Comparison of ENCODE assay signal across 12 cellular contexts in the genomic region with DNA sequence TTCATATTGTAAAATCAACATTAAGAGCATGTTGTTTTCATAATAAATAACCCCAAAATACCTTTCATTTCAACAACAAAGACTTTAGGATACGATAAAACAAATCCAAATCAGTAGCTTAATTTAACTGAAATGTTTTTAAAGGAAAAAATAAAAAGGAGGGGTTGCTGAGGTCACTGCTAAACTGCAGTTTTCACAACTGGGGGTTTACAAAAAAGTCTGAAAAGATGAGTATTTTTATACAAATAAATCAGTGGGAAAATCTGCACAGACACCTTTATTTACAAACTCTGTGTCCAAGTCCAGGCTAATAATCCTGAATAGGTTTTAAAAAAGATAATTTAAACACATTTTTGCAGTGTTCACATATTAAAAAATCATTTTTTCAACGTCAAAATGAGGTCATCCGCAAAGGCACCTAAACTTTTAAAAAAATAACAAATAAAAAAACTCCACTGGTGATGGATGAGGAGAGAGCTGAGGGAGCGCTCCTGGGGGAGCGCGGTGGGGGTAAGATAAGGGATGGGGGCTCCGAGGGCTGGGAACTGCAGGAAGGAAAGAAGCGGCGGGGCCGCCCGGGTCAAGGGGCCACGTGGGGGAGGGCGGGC. TPM values are rescaled to one million over a fixed set of nuclear protein-coding genes. Genes with fewer than 3 reads are reported as not detected.
A peak's percentile ranks its signal among the peaks of the same experiment; 100 is the strongest.
DNase-seq lines count a peak whose midpoint lies in the region; ATAC-seq and TF ChIP-seq lines count a peak whose summit lies in the region.
"Had no signal": no experiment of that assay in that cellular context is flagged by ENCODE, and none has a peak within 500 bp of the region (broad histone marks: within the 10 kb centered on the region; RNA-seq: fewer than 3 reads in every experiment).

No MANE protein-coding gene starts in this region.

- no peak overlapping the region for H4K8ac ChIP-seq in neuronal stem cell (ENCODE audit: low read depth, low read length)

- TF ChIP-seq EP300 in gastroesophageal sphincter (IDR thresholded peaks at IDR 0.05) = no peak

- H3K27ac ChIP-seq in CD4-positive, alpha-beta memory T cell (ENCODE audit: low read depth, low read length) = no peak overlapping the region
- no peak overlapping the region for H3K27ac ChIP-seq in neuronal stem cell (replicated peaks; ENCODE audit: low read length)
- H3K27ac ChIP-seq in gastroesophageal sphincter = peak overlapping the region in 1 of 4 donors; percentile 2
- H3K27ac ChIP-seq: thyroid gland had no signal

- no peak overlapping the region for H3K4me3 ChIP-seq in CD4-positive, alpha-beta memory T cell (ENCODE audit: low read length in 2 of 2)
- H3K4me3 ChIP-seq in NB4 (ENCODE audit: low read depth, low read length) = peak overlapping the region; percentile 34
- H3K4me3 ChIP-seq in choroid plexus epithelial cell (ENCODE audit: low read depth, low read length) = peak overlapping the region; percentile 56
- H3K4me3 ChIP-seq in neuronal stem cell (ENCODE audit: low read length in 2 of 2) = peak overlapping the region in 1 of 2 donors; percentile 37
- H3K4me3 ChIP-seq in gastroesophageal sphincter = peak overlapping the region in 1 of 2 donors; percentile 43

- H2BK12ac ChIP-seq in neuronal stem cell (ENCODE audit: low read length) = no peak overlapping the region

- H3K4me2 ChIP-seq in neuronal stem cell (ENCODE audit: insufficient read depth, low read length, poor library complexity, severe bottlenecking) = peak overlapping the region; percentile 78

- peaks cover 0 to 25% (median 6%) of the 10 kb centered on the region in 8 donors for H3K9me3 Mint-ChIP-seq in CD4-positive, alpha-beta memory T cell

- no peak overlapping the region for H3K18ac ChIP-seq in neuronal stem cell (ENCODE audit: low read length)

- peaks cover 56 to 58% of the 10 kb centered on the region in 2 donors for H3K27me3 Mint-ChIP-seq in CD4-positive, alpha-beta memory T cell

- H3K14ac ChIP-seq in neuronal stem cell (ENCODE audit: low read length) = no peak overlapping the region

- no peaks in the 10 kb centered on the region for H3K79me1 ChIP-seq in neuronal stem cell (ENCODE audit: low read depth, low read length)

- H3K4me1 ChIP-seq in CD4-positive, alpha-beta memory T cell (ENCODE audit: insufficient read depth, low read length) = peaks cover 95% of the 10 kb centered on the region
- peaks cover 27 to 58% of the 10 kb centered on the region in 2 donors for H3K4me1 ChIP-seq in neuronal stem cell (ENCODE audit: control insufficient read depth in 2 of 2, insufficient read depth in 1 of 2, low read depth in 1 of 2, low read length in 2 of 2)
- peaks cover 0 to 95% (median 69%) of the 10 kb centered on the region in 3 donors for H3K4me1 ChIP-seq in gastroesophageal sphincter

- TF ChIP-seq POLR2A in NB4 (IDR thresholded peaks at IDR 0.05; ENCODE audit: extremely low read depth, insufficient read length) = no peak
- no peak for TF ChIP-seq POLR2A in gastroesophageal sphincter (IDR thresholded peaks at IDR 0.05)

- peak in 1 of 5 donors; percentile 28 for DNase-seq in CD4-positive, alpha-beta memory T cell
- DNase-seq in NB4 (ENCODE audit: low read depth) = no peak
- DNase-seq in choroid plexus epithelial cell (ENCODE audit: low read depth) = no peak
- no peak for DNase-seq in neuronal stem cell (ENCODE audit: low spot score)
- no peak for DNase-seq in NCI-H1417 (lab: John Stamatoyannopoulos, UW)
- DNase-seq in COLO829 (ENCODE audit: low spot score) = no peak
- DNase-seq: activated CD8-positive, alpha-beta memory T cell treated with anti-CD3 and anti-CD28 coated beads, Interleukin-2, amount 50 U/mL, for 4 hours; cortex of kidney; T-helper 9 cell had no signal

- CTCF ChIA-PET in CD4-positive, alpha-beta memory T cell (lab: Charles Lee; ENCODE audit: partially characterized antibody) = interaction anchor here (1.6 kb wide), 1 partner anchor 14 kb away, joined by 4 read pairs; no protein-coding TSS in a partner anchor

- no peak overlapping the region for H3K9ac ChIP-seq in neuronal stem cell (ENCODE audit: low read depth, low read length, poor library complexity)

- peak overlapping the region in 5 of 8 donors; percentile 21 to 48 (median 35) for H3K4me3 Mint-ChIP-seq in CD4-positive, alpha-beta memory T cell

- peaks cover 35 to 75% (median 59%) of the 10 kb centered on the region in 4 donors for H3K4me1 Mint-ChIP-seq in CD4-positive, alpha-beta memory T cell

- H2BK120ac ChIP-seq in neuronal stem cell (ENCODE audit: low read depth, low read length) = no peak overlapping the region

- H2AK5ac ChIP-seq in neuronal stem cell (ENCODE audit: low read depth, low read length) = no peak overlapping the region

- no peak overlapping the region for H3K23ac ChIP-seq in neuronal stem cell (ENCODE audit: low read depth, low read length, poor library complexity)

- H2AFZ ChIP-seq in neuronal stem cell (ENCODE audit: low read length) = peak overlapping the region; percentile 95

- no CpG with 5 or more reads among the region's 13 CpGs for WGBS in neuronal stem cell (ENCODE audit: extremely low coverage in 2 of 2, insufficient read length in 2 of 2, insufficient replicate concordance in 1 of 2), 2 donors
- 7 to 14% methylated on average over 2 to 10 of the region's 13 CpGs for WGBS in gastroesophageal sphincter (ENCODE audit: low coverage in 1 of 2), 2 donors

- H2BK15ac ChIP-seq in neuronal stem cell (ENCODE audit: low read length) = no peak overlapping the region

- H3K9me3 ChIP-seq in CD4-positive, alpha-beta memory T cell (ENCODE audit: control insufficient read depth in 1 of 2, low read length in 2 of 2) = no peaks in the 10 kb centered on the region
- H3K9me3 ChIP-seq in neuronal stem cell (replicated peaks in 1 of 2; ENCODE audit: control insufficient read depth in 2 of 2, insufficient read depth in 1 of 2, low read depth in 1 of 2, low read length in 2 of 2) = peaks cover 0 to 1% of the 10 kb centered on the region in 2 donors
- H3K9me3 ChIP-seq in gastroesophageal sphincter = no peaks in the 10 kb centered on the region
- H3K9me3 ChIP-seq: thyroid gland had no signal

- no peak for TF ChIP-seq CTCF in NB4 (IDR thresholded peaks at IDR 0.05; ENCODE audit: low read depth, low read length)
- TF ChIP-seq CTCF in choroid plexus epithelial cell (conservative IDR thresholded peaks at IDR 0.05; ENCODE audit: low read depth, low read length) = no peak
- TF ChIP-seq CTCF in gastroesophageal sphincter (IDR thresholded peaks at IDR 0.05) = no peak

- peaks cover 97% of the 10 kb centered on the region for H3K27me3 ChIP-seq in CD4-positive, alpha-beta memory T cell (ENCODE audit: insufficient read depth, low read length)
- H3K27me3 ChIP-seq in neuronal stem cell (ENCODE audit: control insufficient read depth in 3 of 3, insufficient read depth in 3 of 3, low read depth in 1 of 3, low read length in 3 of 3) (peaks cover 53 to 90% (median 89%) of the 10 kb centered on the region in 3 experiments), gastroesophageal sphincter (peaks cover 100% of the 10 kb centered on the region)

- no peak overlapping the region for H4K91ac ChIP-seq in neuronal stem cell (ENCODE audit: low read depth, low read length, poor library complexity)

- no peaks in the 10 kb centered on the region for H3K36me3 ChIP-seq in CD4-positive, alpha-beta memory T cell (ENCODE audit: insufficient read depth, low read length)
- H3K36me3 ChIP-seq in neuronal stem cell (replicated peaks in 1 of 2; ENCODE audit: control insufficient read depth in 2 of 2, insufficient read depth in 2 of 2, low read length in 2 of 2) (no peaks in the 10 kb centered on the region), gastroesophageal sphincter (no peaks in the 10 kb centered on the region)
- H3K36me3 ChIP-seq: thyroid gland had no signal

- H2BK5ac ChIP-seq in neuronal stem cell (ENCODE audit: low read length) = no peak overlapping the region

- H3K27ac Mint-ChIP-seq in CD4-positive, alpha-beta memory T cell = peak overlapping the region in 2 of 7 donors; percentile 41 to 85

- POLR2A ChIA-PET in CD4-positive, alpha-beta memory T cell (lab: Charles Lee; ENCODE audit: partially characterized antibody) = interaction anchor here (13.6 kb wide), 1 partner anchor 12 kb away, joined by 186 read pairs; a partner anchor contains a TSS

- ATAC-seq in HG02973 (IDR thresholded peaks at IDR 0.05; ENCODE audit: unreplicated experiment) (no peak), gastroesophageal sphincter (no peak)

- peaks cover 0 to 6% of the 10 kb centered on the region in 2 donors for H3K36me3 Mint-ChIP-seq in CD4-positive, alpha-beta memory T cell

- intact Hi-C loops in CD4-positive, alpha-beta memory T cell (cut with micrococcal nuclease) = loop anchor here (5.0 to 10.0 kb wide), 4 partner anchors 105 to 1172 kb away; a partner anchor contains a TSS

- H3K4ac ChIP-seq in neuronal stem cell (ENCODE audit: low read length) = no peak overlapping the region

RNA-seq across cellular contexts. Expression of a gene that starts 3.1 kb away (rescaled TPM):
- not detected for total RNA-seq in CD4-positive, alpha-beta memory T cell
- not detected for polyA plus RNA-seq in CD4-positive, alpha-beta memory T cell
- polyA plus RNA-seq in neuronal stem cell (2013, experiment 1 of 2) = 0.06 TPM
- polyA plus RNA-seq in neuronal stem cell (2013, experiment 2 of 2) = 0.10 TPM
- not detected for total RNA-seq in gastroesophageal sphincter

RNA-seq across cellular contexts. Expression of a gene that starts 14.3 kb away (rescaled TPM):
- not detected for total RNA-seq in CD4-positive, alpha-beta memory T cell
- polyA plus RNA-seq in CD4-positive, alpha-beta memory T cell = not detected
- polyA plus RNA-seq in neuronal stem cell (2013, experiment 1 of 2) = 0.08 TPM
- polyA plus RNA-seq in neuronal stem cell (2013, experiment 2 of 2) = 0.10 TPM
- total RNA-seq in gastroesophageal sphincter = under 1 TPM in 1 of 4 donors, not detected in 3; 0.40 TPM

Comparison
In these comparisons a context has a peak if more than half of its experiments do, and no peak if none do; other contexts are left out.
1. H3K4me3 ChIP-seq: peak in NB4 (single experiment) and choroid plexus epithelial cell (single experiment); none in CD4-positive, alpha-beta memory T cell (0 of 2).